ENCODE assay signal across 8 cellular contexts in genomic region chr1:32014937-32015363, GRCh38. TPM values are rescaled to one million over a fixed set of nuclear protein-coding genes. Genes with fewer than 3 reads are reported as not detected.
DNase-seq lines count a peak whose midpoint lies in the region; ATAC-seq, FAIRE-seq and TF ChIP-seq lines count a peak whose summit lies in the region.

No MANE protein-coding gene starts in this region.

- H3K27me3 ChIP-seq in RWPE2 (ENCODE audit: insufficient read depth, poor library complexity, severe bottlenecking) (no peaks in the 10 kb centered on the region), esophagus squamous epithelium (no peaks in the 10 kb centered on the region), prostate gland (replicated peaks; ENCODE audit: insufficient read depth) (no peaks in the 10 kb centered on the region)

- ATAC-seq in RWPE2 (ENCODE audit: low read depth) (0 out of 3 replicates have a peak, but pooled peaks have one; percentile 2), GM18517 (IDR thresholded peaks at IDR 0.05; ENCODE audit: unreplicated experiment) (no peak), HG02938 (IDR thresholded peaks at IDR 0.05; ENCODE audit: unreplicated experiment) (no peak)

- TF ChIP-seq CTCF in RWPE2 (IDR thresholded peaks at IDR 0.05; ENCODE audit: poor library complexity, severe bottlenecking) (no peak), esophagus squamous epithelium (IDR thresholded peaks at IDR 0.05) (no peak), prostate gland (IDR thresholded peaks at IDR 0.05) (no peak)

- H3K36me3 ChIP-seq in RWPE2 (ENCODE audit: low read depth) (peaks cover 41% of the 10 kb centered on the region), esophagus squamous epithelium (peaks cover 0 to 8% (median 0%) of the 10 kb centered on the region in 3 donors), prostate gland (no peaks in the 10 kb centered on the region)

- peak overlapping the region; percentile 89 for H3K4me3 ChIP-seq in RWPE2 (ENCODE audit: severe bottlenecking)
- peak overlapping the region; percentile 69 to 99 (median 91) for H3K4me3 ChIP-seq in esophagus squamous epithelium
- H3K4me3 ChIP-seq in prostate gland = peak overlapping the region; percentile 96 to 98

- FAIRE-seq in GM19239 (lab: Jason Lieb, UNC) = peak; percentile 56
- FAIRE-seq in RCC 7860 (lab: Jason Lieb, UNC) = no peak

- intact Hi-C loops in esophagus squamous epithelium (cut with DNase I) (no loop called here), prostate gland (cut with DNase I) (loop anchor here (5.0 kb wide), 1 partner anchor 73 kb away; no protein-coding TSS in a partner anchor)

- H3K9me3 ChIP-seq in RWPE2 (ENCODE audit: severe bottlenecking) (no peaks in the 10 kb centered on the region), esophagus squamous epithelium (no peaks in the 10 kb centered on the region), prostate gland (no peaks in the 10 kb centered on the region)

- H3K27ac ChIP-seq in RWPE2 (ENCODE audit: poor library complexity, severe bottlenecking) (peak overlapping the region; percentile 87), esophagus squamous epithelium (peak overlapping the region; percentile 95 to 100 (median 98)), prostate gland (peak overlapping the region; percentile 97 to 98)

- TF ChIP-seq POLR2A in esophagus squamous epithelium (IDR thresholded peaks at IDR 0.05) = no peak
- no peak for TF ChIP-seq POLR2A in prostate gland (IDR thresholded peaks at IDR 0.05)

- 0 to 1% methylated on average over 13 to 14 of the region's 14 CpGs for WGBS in esophagus squamous epithelium, 2 donors
- 1% methylated on average over 14 of the region's 14 CpGs for WGBS in prostate gland

- H3K4me1 ChIP-seq in RWPE2 (ENCODE audit: insufficient read depth, poor library complexity, severe bottlenecking) (peaks cover 28% of the 10 kb centered on the region), esophagus squamous epithelium (peaks cover 8 to 59% (median 32%) of the 10 kb centered on the region in 3 donors), prostate gland (replicated peaks) (peaks cover 9% of the 10 kb centered on the region)

- no peak for DNase-seq in GM19239 (ENCODE audit: insufficient read length, low spot score)
- DNase-seq in RWPE2 (ENCODE audit: low spot score) = no peak
- DNase-seq in esophagus squamous epithelium (lab: John Stamatoyannopoulos, UW) = no peak
- DNase-seq in prostate gland (ENCODE audit: low spot score) = no peak
- no peak for DNase-seq in effector CD8-positive, alpha-beta T cell (lab: John Stamatoyannopoulos, UW)
- DNase-seq in RCC 7860 (ENCODE audit: low spot score) = no peak

RNA-seq across cellular contexts. Expression of gene KHDRBS1, which starts 1.3 kb away (rescaled TPM):
- total RNA-seq in esophagus squamous epithelium (10 to 100 TPM; 56.5 to 72.4 (median 70.8) TPM), prostate gland (10 to 100 TPM; 77.3 to 77.6 TPM)

RNA-seq across cellular contexts. Expression of gene TMEM39B, which starts 57.8 kb away (rescaled TPM):
- total RNA-seq in esophagus squamous epithelium (1 to 10 TPM; 3.6 to 5.6 (median 4.9) TPM), prostate gland (10 to 100 TPM in 1 of 2 donors, 1 to 10 TPM in 1; 8.2 to 15.4 TPM)
